Comparison of ENCODE assay signal across 8 cellular contexts in genomic region chrX:13254076-13254785, GRCh38.
A peak's percentile ranks its signal among the peaks of the same experiment; 100 is the strongest.
DNase-seq lines count a peak whose midpoint lies in the region; ATAC-seq and TF ChIP-seq lines count a peak whose summit lies in the region.

No MANE protein-coding gene starts in this region.

- ATAC-seq in GM19043 (IDR thresholded peaks at IDR 0.05; ENCODE audit: low read depth, unreplicated experiment) (peak; percentile 51), HG03571 (IDR thresholded peaks at IDR 0.05; ENCODE audit: unreplicated experiment) (peak; percentile 49), activated B cell treated with CpG ODN at 0.5 μM for 24 hours (ENCODE audit: low read depth) (no peak), HG03457 (IDR thresholded peaks at IDR 0.05; ENCODE audit: unreplicated experiment) (no peak)
- ATAC-seq in natural killer cell treated with Interleukin-12 subunit alpha and Interleukin-12 subunit beta and Interleukin-15 and Interleukin-18, amount 100 ng/mL, for 72 hours, result peak; percentile 61 to 72

- H3K27ac Mint-ChIP-seq in Calu3 (ENCODE audit: unreplicated experiment) (peak overlapping the region; percentile 45), activated B cell treated with CpG ODN at 0.5 μM for 24 hours (peak overlapping the region; percentile 74), endothelial cell (ENCODE audit: unreplicated experiment) (no peak overlapping the region)
- peak overlapping the region; percentile 75 to 81 for H3K27ac Mint-ChIP-seq in natural killer cell treated with Interleukin-12 subunit alpha and Interleukin-12 subunit beta and Interleukin-15 and Interleukin-18, amount 100 ng/mL, for 72 hours

- intact Hi-C loops in Calu3 (cut with micrococcal nuclease; ENCODE audit: unreplicated experiment) (loop anchor here (10.0 kb wide), 1 partner anchor 231 kb away; no protein-coding TSS in a partner anchor), activated B cell treated with CpG ODN at 0.5 μM for 24 hours (cut with micrococcal nuclease) (no loop called here)

- peaks cover 20% of the 10 kb centered on the region for H3K4me1 Mint-ChIP-seq in Calu3 (ENCODE audit: low read depth, unreplicated experiment)
- peaks cover 72% of the 10 kb centered on the region for H3K4me1 Mint-ChIP-seq in activated B cell treated with CpG ODN at 0.5 μM for 24 hours
- peaks cover 40 to 50% of the 10 kb centered on the region in 2 donors for H3K4me1 Mint-ChIP-seq in natural killer cell treated with Interleukin-12 subunit alpha and Interleukin-12 subunit beta and Interleukin-15 and Interleukin-18, amount 100 ng/mL, for 72 hours (ENCODE audit: low read depth in 2 of 2)
- H3K4me1 Mint-ChIP-seq in endothelial cell (ENCODE audit: unreplicated experiment), result peaks cover 10% of the 10 kb centered on the region

- H3K36me3 Mint-ChIP-seq in Calu3 (ENCODE audit: insufficient read depth, unreplicated experiment) (no peaks in the 10 kb centered on the region), activated B cell treated with CpG ODN at 0.5 μM for 24 hours (ENCODE audit: low read depth) (no peaks in the 10 kb centered on the region), endothelial cell (ENCODE audit: low read depth, unreplicated experiment) (no peaks in the 10 kb centered on the region)
- peaks cover 6% of the 10 kb centered on the region for H3K36me3 Mint-ChIP-seq in natural killer cell treated with Interleukin-12 subunit alpha and Interleukin-12 subunit beta and Interleukin-15 and Interleukin-18, amount 100 ng/mL, for 72 hours

- DNase-seq in Calu3 (peak; percentile 55), activated B cell treated with CpG ODN at 0.5 μM for 24 hours (no peak), endothelial cell (ENCODE audit: low spot score) (no peak), KG1 (lab: John Stamatoyannopoulos, UW) (no peak)
- DNase-seq in natural killer cell treated with Interleukin-12 subunit alpha and Interleukin-12 subunit beta and Interleukin-15 and Interleukin-18, amount 100 ng/mL, for 72 hours (ENCODE audit: low spot score), result peak; percentile 61

- H3K27me3 Mint-ChIP-seq in Calu3 (ENCODE audit: unreplicated experiment), result no peaks in the 10 kb centered on the region
- H3K27me3 Mint-ChIP-seq in activated B cell treated with CpG ODN at 0.5 μM for 24 hours, result no peaks in the 10 kb centered on the region
- peaks cover 0 to 22% of the 10 kb centered on the region in 2 donors for H3K27me3 Mint-ChIP-seq in natural killer cell treated with Interleukin-12 subunit alpha and Interleukin-12 subunit beta and Interleukin-15 and Interleukin-18, amount 100 ng/mL, for 72 hours
- peaks cover 2% of the 10 kb centered on the region for H3K27me3 Mint-ChIP-seq in endothelial cell (ENCODE audit: unreplicated experiment)

- CTCF ChIA-PET in Calu3 (lab: Charles Lee) (interaction anchor here (0.5 to 1.2 kb wide), 2 partner anchors 98 to 234 kb away, joined by 3 to 6 read pairs; no protein-coding TSS in a partner anchor), activated B cell treated with CpG ODN at 0.5 μM for 24 hours (lab: Charles Lee) (interaction anchor here (0.9 to 3.5 kb wide), 7 partner anchors 9 to 308 kb away, joined by 3 to 26 read pairs (median 4); no protein-coding TSS in a partner anchor)

- H3K4me3 Mint-ChIP-seq in Calu3 (ENCODE audit: low read depth, unreplicated experiment) (no peak overlapping the region), activated B cell treated with CpG ODN at 0.5 μM for 24 hours (peak overlapping the region; percentile 28), endothelial cell (ENCODE audit: unreplicated experiment) (no peak overlapping the region)
- peak overlapping the region; percentile 53 for H3K4me3 Mint-ChIP-seq in natural killer cell treated with Interleukin-12 subunit alpha and Interleukin-12 subunit beta and Interleukin-15 and Interleukin-18, amount 100 ng/mL, for 72 hours

- H3K9me3 Mint-ChIP-seq in Calu3 (ENCODE audit: low read depth, unreplicated experiment) (no peaks in the 10 kb centered on the region), activated B cell treated with CpG ODN at 0.5 μM for 24 hours (no peaks in the 10 kb centered on the region), endothelial cell (ENCODE audit: unreplicated experiment) (no peaks in the 10 kb centered on the region)
- peaks cover 5% of the 10 kb centered on the region for H3K9me3 Mint-ChIP-seq in natural killer cell treated with Interleukin-12 subunit alpha and Interleukin-12 subunit beta and Interleukin-15 and Interleukin-18, amount 100 ng/mL, for 72 hours

- TF ChIP-seq CTCF in Calu3 (IDR thresholded peaks at IDR 0.05; ENCODE audit: unreplicated experiment) (no peak), activated B cell treated with CpG ODN at 0.5 μM for 24 hours (IDR thresholded peaks at IDR 0.05) (no peak), endothelial cell (IDR thresholded peaks at IDR 0.05; ENCODE audit: unreplicated experiment) (no peak)

- POLR2A ChIA-PET in activated B cell treated with CpG ODN at 0.5 μM for 24 hours (lab: Charles Lee), result interaction anchor here (0.5 to 1.9 kb wide), 7 partner anchors 9 to 279 kb away, joined by 3 to 8 read pairs (median 3); partner anchors contain the start of gene TMSB4X

- no TSS peak for BruUV-seq in Calu3 (replicated peaks; lab: Mats Ljungman, UMichigan)

Comparison
In these comparisons a context has a peak if more than half of its experiments do, and no peak if none do; other contexts are left out.
1. DNase-seq: peak in Calu3 (single experiment) and natural killer cell treated with Interleukin-12 subunit alpha and Interleukin-12 subunit beta and Interleukin-15 and Interleukin-18, amount 100 ng/mL, for 72 hours (single experiment); none in activated B cell treated with CpG ODN at 0.5 μM for 24 hours (single experiment), endothelial cell (single experiment) and KG1 (single experiment).
2. H3K4me3 Mint-ChIP-seq: peak in activated B cell treated with CpG ODN at 0.5 μM for 24 hours (single experiment) and natural killer cell treated with Interleukin-12 subunit alpha and Interleukin-12 subunit beta and Interleukin-15 and Interleukin-18, amount 100 ng/mL, for 72 hours (single experiment); none in Calu3 (single experiment) and endothelial cell (single experiment).
3. ATAC-seq: peak in GM19043 (single experiment), HG03571 (single experiment) and natural killer cell treated with Interleukin-12 subunit alpha and Interleukin-12 subunit beta and Interleukin-15 and Interleukin-18, amount 100 ng/mL, for 72 hours (2 of 2); none in activated B cell treated with CpG ODN at 0.5 μM for 24 hours (single experiment) and HG03457 (single experiment).